Comparison of ENCODE assay signal across 25 cellular contexts in genomic region chr18:55024568-55024967, GRCh38.
"Had no signal": no experiment of that assay in that cellular context is flagged by ENCODE, and none has a peak within 500 bp of the region (broad histone marks: within the 10 kb centered on the region; RNA-seq: fewer than 3 reads in every experiment).

No MANE protein-coding gene starts in this region.

- ATAC-seq: gastrocnemius medialis; left lobe of liver; mucosa of descending colon; natural killer cell treated with Interleukin-12 subunit alpha and Interleukin-12 subunit beta and Interleukin-15 and Interleukin-18, amount 100 ng/mL, for 72 hours; right lobe of liver; stimulated activated naive B cell treated with anti-CD40 and anti-IgM and Interleukin-4, amounts not matched to agents 10 μg/mL and 1 μg/mL and 100 μg/mL, for 72 hours had no signal

- H3K36me3 ChIP-seq: gastrocnemius medialis, neutrophil, right lobe of liver, thoracic aorta, tibial nerve, upper lobe of left lung had no signal

- H3K27me3 ChIP-seq: gastrocnemius medialis, neutrophil, right lobe of liver, tibial nerve, upper lobe of left lung had no signal

- DNase-seq: dorsolateral prefrontal cortex; effector CD4-positive, alpha-beta T cell; gastrocnemius medialis; head of caudate nucleus; kidney; mucosa of descending colon; naive B cell; right lobe of liver; small intestine; stimulated activated CD4-positive, alpha-beta T cell treated with anti-CD3 and anti-CD28 coated beads, Interleukin-15, amount 100 ng/mL, for 24 hours; stimulated activated CD4-positive, alpha-beta T cell treated with anti-CD3 and anti-CD28 coated beads, Interleukin-2, amount 100 ng/mL, for 48 hours; stimulated activated naive B cell treated with anti-CD40 and anti-IgM and Interleukin-4, amounts not matched to agents 10 μg/mL and 1 μg/mL and 100 μg/mL, for 72 hours; upper lobe of left lung had no signal

- H2AFZ ChIP-seq: parathyroid adenoma had no signal

- H3K27ac ChIP-seq: dorsolateral prefrontal cortex, gastrocnemius medialis, neutrophil, parathyroid adenoma, right lobe of liver, thoracic aorta, tibial nerve, upper lobe of left lung had no signal

- H3K9me3 Mint-ChIP-seq: mesothelial cell of epicardium; natural killer cell treated with Interleukin-12 subunit alpha and Interleukin-12 subunit beta and Interleukin-15 and Interleukin-18, amount 100 ng/mL, for 72 hours; neural crest cell; stimulated activated naive CD8-positive, alpha-beta T cell treated with anti-CD3 and anti-CD28 coated beads, Interleukin-15, Interleukin-2, amounts not matched to agents 100 ng/mL and 50 ng/mL, for 24 hours had no signal

- H3K4me1 Mint-ChIP-seq: neural crest cell had no signal

- H3K4me1 ChIP-seq: gastrocnemius medialis, parathyroid adenoma, right lobe of liver, tibial nerve, upper lobe of left lung had no signal

- H3K79me2 ChIP-seq: parathyroid adenoma had no signal

- FAIRE-seq: kidney, small intestine, urothelium cell line had no signal

- H3K27ac Mint-ChIP-seq: mesothelial cell of epicardium; naive B cell; natural killer cell treated with Interleukin-12 subunit alpha and Interleukin-12 subunit beta and Interleukin-15 and Interleukin-18, amount 100 ng/mL, for 72 hours; progenitor cell of endocrine pancreas; stimulated activated naive CD8-positive, alpha-beta T cell treated with anti-CD3 and anti-CD28 coated beads, Interleukin-15, Interleukin-2, amounts not matched to agents 100 ng/mL and 50 ng/mL, for 24 hours had no signal

- H3K9me3 ChIP-seq: gastrocnemius medialis, mucosa of descending colon, neutrophil, right lobe of liver, thoracic aorta, tibial nerve, upper lobe of left lung had no signal

- H3K4me3 Mint-ChIP-seq: mesothelial cell of epicardium; naive B cell; natural killer cell treated with Interleukin-12 subunit alpha and Interleukin-12 subunit beta and Interleukin-15 and Interleukin-18, amount 100 ng/mL, for 72 hours; neural crest cell; stimulated activated naive B cell treated with anti-CD40 and anti-IgM and Interleukin-4, amounts not matched to agents 10 μg/mL and 1 μg/mL and 100 μg/mL, for 72 hours; stimulated activated naive CD8-positive, alpha-beta T cell treated with anti-CD3 and anti-CD28 coated beads, Interleukin-15, Interleukin-2, amounts not matched to agents 100 ng/mL and 50 ng/mL, for 24 hours had no signal

- H3K27me3 Mint-ChIP-seq: progenitor cell of endocrine pancreas; stimulated activated naive CD8-positive, alpha-beta T cell treated with anti-CD3 and anti-CD28 coated beads, Interleukin-15, Interleukin-2, amounts not matched to agents 100 ng/mL and 50 ng/mL, for 24 hours had no signal

- H3K9ac ChIP-seq: parathyroid adenoma had no signal

- H3K4me3 ChIP-seq: dorsolateral prefrontal cortex, gastrocnemius medialis, lung, mucosa of descending colon, right lobe of liver, thoracic aorta, tibial nerve, upper lobe of left lung had no signal

- H3K36me3 Mint-ChIP-seq: mesothelial cell of epicardium; naive B cell; natural killer cell treated with Interleukin-12 subunit alpha and Interleukin-12 subunit beta and Interleukin-15 and Interleukin-18, amount 100 ng/mL, for 72 hours; stimulated activated naive B cell treated with anti-CD40 and anti-IgM and Interleukin-4, amounts not matched to agents 10 μg/mL and 1 μg/mL and 100 μg/mL, for 72 hours had no signal
